17 cellular contexts compared by ENCODE assay signal in the genomic region with DNA sequence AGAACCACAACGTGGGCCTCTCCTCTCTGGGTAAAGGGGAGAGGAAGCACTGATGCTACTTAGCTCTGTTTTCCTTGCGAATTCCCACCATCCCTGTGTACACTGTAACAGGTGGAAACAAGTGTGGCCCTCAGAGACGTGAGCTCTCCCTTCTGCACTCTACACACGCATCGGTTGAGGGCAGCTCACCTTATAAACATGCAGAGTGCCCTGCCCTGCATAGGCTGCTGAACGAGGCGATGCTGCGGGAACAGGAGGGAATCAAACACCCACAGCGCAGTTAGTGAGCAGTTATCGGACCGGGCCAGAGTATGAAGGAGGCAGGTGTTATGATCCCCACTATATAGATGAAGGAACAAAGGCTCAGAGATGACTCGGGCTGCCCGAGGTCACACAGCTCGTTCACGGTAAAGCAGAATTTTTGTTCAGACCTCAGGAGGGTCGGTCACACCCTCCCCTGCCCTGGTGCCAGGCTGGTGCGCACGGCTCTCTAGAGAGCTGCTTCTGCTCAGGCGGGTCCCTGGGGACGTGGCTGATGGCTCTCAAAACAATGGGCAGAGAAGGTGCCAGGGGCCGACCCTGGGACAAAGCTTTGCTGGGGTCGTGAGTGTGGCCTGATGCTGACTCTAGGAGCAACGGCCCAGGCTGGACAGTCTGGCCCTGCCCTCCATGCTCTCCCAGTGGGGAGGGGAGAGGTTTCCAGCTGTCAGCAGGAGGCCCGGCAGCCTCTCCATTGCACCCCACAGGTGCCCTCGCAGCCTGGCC.
A peak's percentile ranks its signal among the peaks of the same experiment; 100 is the strongest.
DNase-seq lines count a peak whose midpoint lies in the region; ATAC-seq and TF ChIP-seq lines count a peak whose summit lies in the region.
"Had no signal": no experiment of that assay in that cellular context is flagged by ENCODE, and none has a peak within 500 bp of the region (broad histone marks: within the 10 kb centered on the region; RNA-seq: fewer than 3 reads in every experiment).

No MANE protein-coding gene starts in this region.

- H3K27me3 ChIP-seq in osteoblast (ENCODE audit: insufficient read depth, low read length), result peaks cover 3% of the 10 kb centered on the region
- H3K27me3 ChIP-seq in aorta (ENCODE audit: control insufficient read depth in 1 of 2, insufficient read depth in 2 of 2, low read length in 1 of 2), result no peaks in the 10 kb centered on the region

- WGBS in aorta, 2 donors, result 80 to 87% methylated on average over 25 of the region's 25 CpGs

- intact Hi-C loops in left cardiac atrium (cut with DNase I) (no loop called here), left ventricle myocardium superior (cut with micrococcal nuclease) (no loop called here), aorta (cut with DNase I) (no loop called here)

- ATAC-seq in left cardiac atrium (no peak), left ventricle myocardium superior (no peak), aorta (ENCODE audit: low FRiP score) (peak; percentile 38), HG02623 (IDR thresholded peaks at IDR 0.05; ENCODE audit: unreplicated experiment) (no peak), HG03342 (IDR thresholded peaks at IDR 0.05; ENCODE audit: unreplicated experiment) (no peak)
- ATAC-seq: PC-3 had no signal

- H3K4me2 ChIP-seq in osteoblast (ENCODE audit: insufficient read depth, low read length), result no peak overlapping the region

- H3K79me2 ChIP-seq in osteoblast (ENCODE audit: insufficient read depth, low read length), result no peaks in the 10 kb centered on the region

- no peaks in the 10 kb centered on the region for H4K20me1 ChIP-seq in osteoblast (ENCODE audit: insufficient read depth, low read length)

- H3K27ac ChIP-seq in osteoblast (ENCODE audit: low read depth, low read length) (no peak overlapping the region), aorta (ENCODE audit: low read depth in 1 of 2, low read length in 2 of 2) (no peak overlapping the region)

- no peak overlapping the region for H2AFZ ChIP-seq in osteoblast (ENCODE audit: low read length)

- H3K27ac Mint-ChIP-seq in chondrocyte (ENCODE audit: unreplicated experiment), result no peak overlapping the region
- H3K27ac Mint-ChIP-seq: CD4-positive, alpha-beta T cell had no signal

- no peak overlapping the region for H3K4me3 Mint-ChIP-seq in chondrocyte (ENCODE audit: unreplicated experiment)
- H3K4me3 Mint-ChIP-seq: CD4-positive, alpha-beta T cell had no signal

- H3K9me3 Mint-ChIP-seq in chondrocyte (ENCODE audit: low read depth), result no peaks in the 10 kb centered on the region
- H3K9me3 Mint-ChIP-seq: CD4-positive, alpha-beta T cell had no signal

- DNase-seq in left cardiac atrium, result peak; percentile 19
- DNase-seq in left ventricle myocardium superior, result no peak
- DNase-seq in chondrocyte (ENCODE audit: low spot score), result peak; percentile 67
- DNase-seq in osteoblast (ENCODE audit: insufficient read length, low spot score, missing footprints), result peak; percentile 68
- peak; percentile 31 to 45 for DNase-seq in aorta
- no peak for DNase-seq in T1000 (lab: John Stamatoyannopoulos, UW)
- DNase-seq: AML-193, Calu3, DMS79 treated with DMSO at 0.1 percent for 48 hours, MV-4-11, NCI-H1417 treated with DMSO at 0.1 percent for 48 hours, NCI-H2081 treated with DMSO at 0.1 percent for 48 hours, NCI-H69, PC-3 had no signal

- H3K36me3 Mint-ChIP-seq in chondrocyte (ENCODE audit: low read depth), result peaks cover 10% of the 10 kb centered on the region

- H3K36me3 ChIP-seq in osteoblast (ENCODE audit: insufficient read depth, low read length) (no peaks in the 10 kb centered on the region), aorta (ENCODE audit: control insufficient read depth in 1 of 2, insufficient read depth in 2 of 2, low read length in 1 of 2) (no peaks in the 10 kb centered on the region)

- H3K4me1 ChIP-seq in osteoblast (ENCODE audit: insufficient read depth, low read length), result no peaks in the 10 kb centered on the region
- no peaks in the 10 kb centered on the region for H3K4me1 ChIP-seq in aorta (ENCODE audit: control insufficient read depth in 1 of 2, insufficient read depth in 2 of 2, low read length in 2 of 2)

- H3K4me3 ChIP-seq in osteoblast (ENCODE audit: insufficient read depth, low read length), result no peak overlapping the region
- H3K4me3 ChIP-seq in aorta (ENCODE audit: low read length in 2 of 2), result no peak overlapping the region

- H3K9me3 ChIP-seq in osteoblast (ENCODE audit: low read depth, low read length), result no peaks in the 10 kb centered on the region
- no peaks in the 10 kb centered on the region for H3K9me3 ChIP-seq in aorta (ENCODE audit: control insufficient read depth, low read length)

- H3K4me1 Mint-ChIP-seq in chondrocyte (ENCODE audit: low read depth), result peaks cover 5% of the 10 kb centered on the region

- peaks cover 18% of the 10 kb centered on the region for H3K27me3 Mint-ChIP-seq in chondrocyte (ENCODE audit: low read depth)
- H3K27me3 Mint-ChIP-seq: CD4-positive, alpha-beta T cell had no signal

- TF ChIP-seq CTCF in chondrocyte (IDR thresholded peaks at IDR 0.05) (no peak), osteoblast (IDR thresholded peaks at IDR 0.05; ENCODE audit: extremely low read depth, low read depth, low read length) (no peak)

Comparison
In these comparisons a context has a peak if more than half of its experiments do, and no peak if none do; other contexts are left out.
1. DNase-seq: peak in left cardiac atrium (single experiment), chondrocyte (single experiment), osteoblast (single experiment) and aorta (2 of 2); none in left ventricle myocardium superior (single experiment) and T1000 (single experiment).